27 cellular contexts compared by ENCODE assay signal in genomic region chr2:62352031-62352430, GRCh38.
"Had no signal": no experiment of that assay in that cellular context is flagged by ENCODE, and none has a peak within 500 bp of the region (broad histone marks: within the 10 kb centered on the region; RNA-seq: fewer than 3 reads in every experiment).

No MANE protein-coding gene starts in this region.

- ATAC-seq: esophagus mucosa; gastrocnemius medialis; heart right ventricle; left cardiac atrium; left lung; left ventricle myocardium superior; lower lobe of right lung; naive thymus-derived CD4-positive, alpha-beta T cell; natural killer cell had no signal

- H3K36me3 ChIP-seq: esophagus squamous epithelium, gastrocnemius medialis, heart right ventricle, left lung, lower lobe of right lung had no signal

- H3K27me3 ChIP-seq: dorsolateral prefrontal cortex, esophagus squamous epithelium, gastrocnemius medialis, heart right ventricle, left lung had no signal

- DNase-seq: dermis blood vessel endothelial cell; dorsolateral prefrontal cortex; effector CD4-positive, alpha-beta T cell; effector memory CD4-positive, alpha-beta T cell; erythroblast; esophagus squamous epithelium; foreskin fibroblast; foreskin melanocyte; gastrocnemius medialis; glutamatergic neuron; head of caudate nucleus; heart right ventricle; hippocampal formation; left cardiac atrium; left lung; left ventricle myocardium superior; lower lobe of right lung; mesenchymal stem cell; midbrain; naive thymus-derived CD4-positive, alpha-beta T cell; natural killer cell had no signal

- FAIRE-seq: endometrium, islet of Langerhans, keratinocyte had no signal

- H3K4me1 ChIP-seq: esophagus squamous epithelium, gastrocnemius medialis, heart right ventricle, left lung, lower lobe of right lung had no signal

- H3K27ac ChIP-seq: coronary artery, dorsolateral prefrontal cortex, epithelial cell of prostate, esophagus squamous epithelium, gastrocnemius medialis, heart right ventricle, left lung, lower lobe of right lung had no signal

- H3K9me3 ChIP-seq: gastrocnemius medialis, lower lobe of right lung had no signal

- H3K4me3 ChIP-seq: coronary artery, dorsolateral prefrontal cortex, esophagus squamous epithelium, gastrocnemius medialis, heart right ventricle, left lung, lower lobe of right lung had no signal
